Comparison of ENCODE assay signal across 24 cellular contexts in genomic region chr4:185272232-185272631, GRCh38.
"Had no signal": no experiment of that assay in that cellular context is flagged by ENCODE, and none has a peak within 500 bp of the region (broad histone marks: within the 10 kb centered on the region; RNA-seq: fewer than 3 reads in every experiment).

No MANE protein-coding gene starts in this region.

- H3K36me3 Mint-ChIP-seq: natural killer cell had no signal

- H3K4me3 Mint-ChIP-seq: activated CD4-positive, alpha-beta memory T cell treated with anti-CD3 and anti-CD28 coated beads, Interleukin-2, amount 10 ng/mL, durations not matched to agents 7 days and 5 days; activated CD8-positive, alpha-beta memory T cell treated with anti-CD3 and anti-CD28 coated beads, Interleukin-2, amount 10 ng/mL, durations not matched to agents 7 days and 5 days; activated naive CD8-positive, alpha-beta T cell treated with anti-CD3 and anti-CD28 coated beads, Interleukin-2, amount 50 U/mL, for 24 hours; dendritic cell treated with granulocyte-macrophage colony-stimulating factor and Interleukin-4, amounts not matched to agents 40 ng/mL and 50 ng/mL, for 4 days; natural killer cell; T-helper 17 cell had no signal

- H3K9me3 ChIP-seq: spleen, testis, upper lobe of left lung had no signal

- H3K27ac ChIP-seq: cardiac muscle cell, spleen, testis had no signal

- H3K27me3 Mint-ChIP-seq: activated CD4-positive, alpha-beta memory T cell treated with anti-CD3 and anti-CD28 coated beads, Interleukin-2, amount 10 ng/mL, durations not matched to agents 7 days and 5 days; activated CD8-positive, alpha-beta memory T cell treated with anti-CD3 and anti-CD28 coated beads, Interleukin-2, amount 10 ng/mL, durations not matched to agents 7 days and 5 days; activated naive CD8-positive, alpha-beta T cell treated with anti-CD3 and anti-CD28 coated beads, Interleukin-2, amount 50 U/mL, for 24 hours; progenitor cell of endocrine pancreas; T-helper 17 cell had no signal

- H3K4me1 ChIP-seq: testis, upper lobe of left lung had no signal

- ATAC-seq: activated CD8-positive, alpha-beta memory T cell treated with anti-CD3 and anti-CD28 coated beads, Interleukin-2, amount 10 ng/mL, durations not matched to agents 7 days and 5 days; activated naive CD8-positive, alpha-beta T cell treated with anti-CD3 and anti-CD28 coated beads, Interleukin-2, amount 50 U/mL, for 24 hours; natural killer cell; T-helper 17 cell had no signal

- H3K36me3 ChIP-seq: cardiac muscle cell had no signal

- DNase-seq: activated CD4-positive, alpha-beta memory T cell treated with anti-CD3 and anti-CD28 coated beads, Interleukin-2, amount 10 ng/mL, durations not matched to agents 7 days and 5 days; activated CD4-positive, alpha-beta T cell treated with anti-CD3 and anti-CD28 coated beads for 4 hours; activated CD4-positive, CD25-positive, alpha-beta regulatory T cell; activated CD8-positive, alpha-beta memory T cell treated with anti-CD3 and anti-CD28 coated beads, Interleukin-2, amount 10 ng/mL, durations not matched to agents 7 days and 5 days; activated gamma-delta T cell; activated naive CD4-positive, alpha-beta T cell treated with anti-CD3 and anti-CD28 coated beads, Interleukin-2, amount 50 U/mL, for 16 hours; activated naive CD8-positive, alpha-beta T cell treated with anti-CD3 and anti-CD28 coated beads, Interleukin-2, amount 50 U/mL, for 24 hours; activated T-cell treated with anti-CD3 and anti-CD28 coated beads for 4 hours; effector CD4-positive, alpha-beta T cell; erythroblast; foreskin fibroblast; kidney; midbrain; natural killer cell; retina; spleen; stimulated activated CD4-positive, alpha-beta T cell treated with anti-CD3 and anti-CD28 coated beads, Interleukin-4, amount 100 ng/mL, for 1 hour; stimulated activated naive CD4-positive, alpha-beta T cell; T-helper 17 cell; testis; upper lobe of left lung had no signal

- H3K4me1 Mint-ChIP-seq: activated CD8-positive, alpha-beta memory T cell treated with anti-CD3 and anti-CD28 coated beads, Interleukin-2, amount 10 ng/mL, durations not matched to agents 7 days and 5 days had no signal

- H3K27me3 ChIP-seq: cardiac muscle cell, spleen, testis, upper lobe of left lung had no signal

- H3K27ac Mint-ChIP-seq: activated CD4-positive, alpha-beta memory T cell treated with anti-CD3 and anti-CD28 coated beads, Interleukin-2, amount 10 ng/mL, durations not matched to agents 7 days and 5 days; activated CD8-positive, alpha-beta memory T cell treated with anti-CD3 and anti-CD28 coated beads, Interleukin-2, amount 10 ng/mL, durations not matched to agents 7 days and 5 days; activated naive CD8-positive, alpha-beta T cell treated with anti-CD3 and anti-CD28 coated beads, Interleukin-2, amount 50 U/mL, for 24 hours; dendritic cell treated with granulocyte-macrophage colony-stimulating factor and Interleukin-4, amounts not matched to agents 40 ng/mL and 50 ng/mL, for 4 days; natural killer cell; progenitor cell of endocrine pancreas; T-helper 17 cell had no signal

- H3K9me3 Mint-ChIP-seq: activated CD4-positive, alpha-beta memory T cell treated with anti-CD3 and anti-CD28 coated beads, Interleukin-2, amount 10 ng/mL, durations not matched to agents 7 days and 5 days; activated naive CD8-positive, alpha-beta T cell treated with anti-CD3 and anti-CD28 coated beads, Interleukin-2, amount 50 U/mL, for 24 hours; dendritic cell treated with granulocyte-macrophage colony-stimulating factor and Interleukin-4, amounts not matched to agents 40 ng/mL and 50 ng/mL, for 4 days; natural killer cell had no signal

- H3K4me3 ChIP-seq: cardiac muscle cell, spleen, testis, upper lobe of left lung had no signal
